9 cellular contexts compared by ENCODE assay signal in the genomic region with DNA sequence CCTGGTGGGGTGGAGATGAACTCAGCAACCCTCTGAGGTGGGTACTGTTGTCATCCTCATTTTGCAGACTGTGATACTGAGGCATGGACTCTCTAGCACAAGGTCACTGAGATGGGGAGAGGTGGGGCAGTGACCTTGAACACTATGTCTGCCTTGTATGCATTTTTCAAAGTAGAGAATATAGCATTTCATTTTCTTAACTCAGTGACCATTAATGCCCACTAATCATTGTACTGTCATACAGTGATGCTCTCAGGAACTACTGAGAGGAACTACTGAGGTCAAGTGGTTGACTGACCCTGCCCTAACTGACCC. TPM values are rescaled to one million over a fixed set of nuclear protein-coding genes. Genes with fewer than 3 reads are reported as not detected.
DNase-seq lines count a peak whose midpoint lies in the region; ATAC-seq and TF ChIP-seq lines count a peak whose summit lies in the region.
"Had no signal": no experiment of that assay in that cellular context is flagged by ENCODE, and none has a peak within 500 bp of the region (broad histone marks: within the 10 kb centered on the region; RNA-seq: fewer than 3 reads in every experiment).

No MANE protein-coding gene starts in this region.

- H3F3A ChIP-seq in Loucy (ENCODE audit: low read depth) (no peaks in the 10 kb centered on the region), MM.1S (ENCODE audit: insufficient read depth, low read length) (no peaks in the 10 kb centered on the region)

- H3K9ac ChIP-seq in Loucy (ENCODE audit: low read depth, low read length, poor library complexity, severe bottlenecking) = peak overlapping the region; percentile 89
- H3K9ac ChIP-seq in mammary epithelial cell (ENCODE audit: insufficient read depth, low read length) = peak overlapping the region; percentile 90
- H3K9ac ChIP-seq in MM.1S (ENCODE audit: low read length) = no peak overlapping the region

- dilution Hi-C loops in mammary epithelial cell (cut with HindIII; ENCODE audit: low sequenced_read_pairs) = no loop called here

- no peaks in the 10 kb centered on the region for H3K9me3 Mint-ChIP-seq in naive thymus-derived CD4-positive, alpha-beta T cell

- peak overlapping the region; percentile 89 to 98 (median 96) for H3K4me3 Mint-ChIP-seq in naive thymus-derived CD4-positive, alpha-beta T cell

- H3K79me2 ChIP-seq in Loucy (ENCODE audit: insufficient read depth, low read length) (peaks cover 37% of the 10 kb centered on the region), mammary epithelial cell (ENCODE audit: insufficient read depth, low read length) (peaks cover 79% of the 10 kb centered on the region), MM.1S (ENCODE audit: low read length) (peaks cover 16% of the 10 kb centered on the region)

- POLR2A ChIA-PET in BJ (lab: Charles Lee) = no interaction called here
- POLR2A ChIA-PET in naive thymus-derived CD4-positive, alpha-beta T cell (lab: Charles Lee) = no interaction called here

- TF ChIP-seq CTCF in BJ (IDR thresholded peaks at IDR 0.05; ENCODE audit: insufficient read depth, low read depth, low read length) (no peak), Loucy (conservative IDR thresholded peaks at IDR 0.05; ENCODE audit: low read length) (no peak), mammary epithelial cell (conservative IDR thresholded peaks at IDR 0.05 in 1 of 2, IDR thresholded peaks at IDR 0.05 in 1 of 2; ENCODE audit: extremely low read depth in 1 of 2, insufficient read depth in 1 of 2, low read depth in 1 of 2, low read length in 2 of 2) (no peak), MM.1S (IDR thresholded peaks at IDR 0.05; ENCODE audit: low read length) (no peak)

- no peaks in the 10 kb centered on the region for H3K27me3 Mint-ChIP-seq in naive thymus-derived CD4-positive, alpha-beta T cell

- ATAC-seq in naive thymus-derived CD4-positive, alpha-beta T cell = no peak
- ATAC-seq in HG03469 (IDR thresholded peaks at IDR 0.05; ENCODE audit: unreplicated experiment) (no peak), GM21381 (IDR thresholded peaks at IDR 0.05; ENCODE audit: unreplicated experiment) (no peak), GM21528 (IDR thresholded peaks at IDR 0.05; ENCODE audit: low FRiP score, unreplicated experiment) (no peak)

- H3K36me3 ChIP-seq in BJ (ENCODE audit: control insufficient read depth, insufficient read depth, low read length) (peaks cover 1% of the 10 kb centered on the region), Loucy (ENCODE audit: insufficient read depth, low read length) (no peaks in the 10 kb centered on the region), mammary epithelial cell (ENCODE audit: insufficient read depth, low read length) (peaks cover 5% of the 10 kb centered on the region), MM.1S (replicated peaks; ENCODE audit: insufficient read depth, low read length) (no peaks in the 10 kb centered on the region)
- peaks cover 0 to 11% (median 0%) of the 10 kb centered on the region in 3 experiments for H3K36me3 ChIP-seq in naive thymus-derived CD4-positive, alpha-beta T cell (ENCODE audit: control insufficient read depth in 2 of 3, insufficient read depth in 3 of 3, low read length in 3 of 3)

- CTCF ChIA-PET in BJ (lab: Yijun Ruan, JAX) (interaction anchor here (0.6 kb wide), 1 partner anchor 100 kb away, joined by 3 read pairs; no protein-coding TSS in a partner anchor), mammary epithelial cell (lab: Charles Lee; ENCODE audit: low non-redundant PET) (no interaction called here)
- CTCF ChIA-PET in naive thymus-derived CD4-positive, alpha-beta T cell (lab: Charles Lee) = no interaction called here

- H3K4me1 ChIP-seq in Loucy (ENCODE audit: insufficient read depth, low read length, poor library complexity, severe bottlenecking) (peaks cover 41% of the 10 kb centered on the region), mammary epithelial cell (ENCODE audit: insufficient read depth, low read length) (peaks cover 32% of the 10 kb centered on the region), MM.1S (ENCODE audit: low read length) (0 out of 2 replicates have a peak, but pooled peaks cover 4% of the 10 kb centered on the region)
- H3K4me1 ChIP-seq in naive thymus-derived CD4-positive, alpha-beta T cell (ENCODE audit: control insufficient read depth in 2 of 2, insufficient read depth in 2 of 2, low read length in 2 of 2) = peaks cover 18 to 20% of the 10 kb centered on the region in 2 donors

- H4K20me1 ChIP-seq in Loucy (ENCODE audit: insufficient read depth, low read length, poor library complexity, severe bottlenecking) (peaks cover 17% of the 10 kb centered on the region), mammary epithelial cell (ENCODE audit: insufficient read depth, low read length) (no peaks in the 10 kb centered on the region), MM.1S (ENCODE audit: insufficient read depth, low read length) (no peaks in the 10 kb centered on the region)

- H3K4me3 ChIP-seq in BJ (ENCODE audit: low read depth, low read length) (peak overlapping the region; percentile 91), Loucy (ENCODE audit: low read length, poor library complexity, severe bottlenecking) (peak overlapping the region; percentile 88), mammary epithelial cell (replicated peaks in 1 of 3; ENCODE audit: insufficient read depth in 1 of 3, low read depth in 2 of 3, low read length in 3 of 3) (peak overlapping the region in 2 of 3 experiments; percentile 93 to 96), MM.1S (ENCODE audit: low read length) (no peak overlapping the region)
- no peak overlapping the region for H3K4me3 ChIP-seq in naive thymus-derived CD4-positive, alpha-beta T cell (ENCODE audit: low read length)

- peaks cover 30 to 76% (median 70%) of the 10 kb centered on the region in 7 donors for H3K4me1 Mint-ChIP-seq in naive thymus-derived CD4-positive, alpha-beta T cell

- H3K4me2 ChIP-seq in Loucy (ENCODE audit: low read depth, low read length, poor library complexity, severe bottlenecking) (peak overlapping the region; percentile 92), mammary epithelial cell (ENCODE audit: insufficient read depth, low read depth, low read length) (peak overlapping the region; percentile 81), MM.1S (ENCODE audit: low read depth, low read length) (no peak overlapping the region)

- BruUV-seq in mammary epithelial cell (replicated peaks; lab: Mats Ljungman, UMichigan) = no TSS peak

- H3K27ac ChIP-seq in mammary epithelial cell (ENCODE audit: insufficient read depth, low read depth, low read length) (peak overlapping the region; percentile 77), MM.1S (ENCODE audit: low read length) (no peak overlapping the region)
- no peak overlapping the region for H3K27ac ChIP-seq in naive thymus-derived CD4-positive, alpha-beta T cell (ENCODE audit: low read depth, low read length)

- H3K9me2 ChIP-seq in Loucy (replicated peaks; ENCODE audit: low read depth, low read length) (no peaks in the 10 kb centered on the region), MM.1S (replicated peaks; ENCODE audit: insufficient read depth, low read length) (no peaks in the 10 kb centered on the region)

- H3K36me3 Mint-ChIP-seq in naive thymus-derived CD4-positive, alpha-beta T cell = peaks cover 0 to 11% (median 5%) of the 10 kb centered on the region in 5 donors

- in situ Hi-C loops in mammary epithelial cell (cut with MboI; ENCODE audit: low sequenced_read_pairs in 2 of 2) = no loop called here

- no peaks in the 10 kb centered on the region for H3K9me3 ChIP-seq in Loucy (ENCODE audit: insufficient read depth, low read depth, low read length)
- no peaks in the 10 kb centered on the region for H3K9me3 ChIP-seq in mammary epithelial cell (replicated peaks; ENCODE audit: insufficient read depth, low read length)
- H3K9me3 ChIP-seq in naive thymus-derived CD4-positive, alpha-beta T cell (ENCODE audit: control insufficient read depth in 2 of 3, low read length in 3 of 3) = no peaks in the 10 kb centered on the region
- no peaks in the 10 kb centered on the region for H3K9me3 ChIP-seq in MM.1S (replicated peaks; ENCODE audit: insufficient read depth, low read length)

- intact Hi-C loops in mammary epithelial cell (cut with micrococcal nuclease) = loop anchor here (2.0 to 10.0 kb wide), 2 partner anchors 17 to 613 kb away; a partner anchor contains a TSS
- intact Hi-C loops in naive thymus-derived CD4-positive, alpha-beta T cell (cut with micrococcal nuclease) = loop anchor here (5.0 to 10.0 kb wide), 9 partner anchors 95 to 1500 kb away; a partner anchor contains a TSS

- H3K27me3 ChIP-seq in BJ (ENCODE audit: control insufficient read depth, insufficient read depth, low read length) (no peaks in the 10 kb centered on the region), Loucy (ENCODE audit: insufficient read depth, low read length, poor library complexity, severe bottlenecking) (no peaks in the 10 kb centered on the region), mammary epithelial cell (ENCODE audit: insufficient read depth, low read length) (no peaks in the 10 kb centered on the region), MM.1S (replicated peaks; ENCODE audit: insufficient read depth, low read length) (no peaks in the 10 kb centered on the region)
- H3K27me3 ChIP-seq in naive thymus-derived CD4-positive, alpha-beta T cell (ENCODE audit: control insufficient read depth in 2 of 2, insufficient read depth in 2 of 2, low read length in 2 of 2) = no peaks in the 10 kb centered on the region

- DNase-seq in BJ (ENCODE audit: low read depth) (no peak), mammary epithelial cell (no peak), MM.1S (no peak)
- no peak for DNase-seq in naive thymus-derived CD4-positive, alpha-beta T cell
- DNase-seq: hippocampal formation had no signal

- H3K27ac Mint-ChIP-seq in naive thymus-derived CD4-positive, alpha-beta T cell = peak overlapping the region in 3 of 9 donors; percentile 64 to 85 (median 84)

- no peak overlapping the region for H2AFZ ChIP-seq in Loucy (ENCODE audit: low read length)
- H2AFZ ChIP-seq in mammary epithelial cell (ENCODE audit: low read depth, low read length) = no peak overlapping the region
- no peak overlapping the region for H2AFZ ChIP-seq in MM.1S (ENCODE audit: low read length)

RNA-seq across cellular contexts. Expression of a gene that starts 2.1 kb away (rescaled TPM):
- polyA plus RNA-seq in BJ (2011; rRNA removed) (28.0 and 40.1 TPM in 2 replicates), mammary epithelial cell (14.8 TPM)
- polyA minus RNA-seq in BJ (2011; rRNA and poly(A)+ RNA removed) = 16.3 and 16.4 TPM in 2 replicates
- 10 to 100 TPM; 23.4 to 30.2 TPM for total RNA-seq in mammary epithelial cell
- not detected for polyA minus RNA-seq in mammary epithelial cell
- total RNA-seq in naive thymus-derived CD4-positive, alpha-beta T cell = 10 to 100 TPM; 18.9 to 55.9 (median 24.2) TPM
- polyA plus RNA-seq in naive thymus-derived CD4-positive, alpha-beta T cell = 1 to 10 TPM; 2.9 to 6.1 TPM

RNA-seq across cellular contexts. Expression of a gene that starts 2.2 kb away (rescaled TPM):
- 93.4 and 174 TPM in 2 replicates for polyA plus RNA-seq in BJ (2011; rRNA removed)
- polyA minus RNA-seq in BJ (2011; rRNA and poly(A)+ RNA removed) = 34.3 and 42.0 TPM in 2 replicates
- total RNA-seq in mammary epithelial cell = 10 to 100 TPM; 36.6 to 99.9 TPM
- polyA plus RNA-seq in mammary epithelial cell = 78.8 TPM
- 78.0 TPM for polyA minus RNA-seq in mammary epithelial cell
- total RNA-seq in naive thymus-derived CD4-positive, alpha-beta T cell = 10 to 100 TPM; 12.2 to 33.7 (median 32.5) TPM
- 10 to 100 TPM; 39.1 to 54.1 TPM for polyA plus RNA-seq in naive thymus-derived CD4-positive, alpha-beta T cell

RNA-seq across cellular contexts. Expression of a gene that starts 16.9 kb away (rescaled TPM):
- polyA plus RNA-seq in BJ (2011; rRNA removed) = 1.3 and 1.6 TPM in 2 replicates
- 1.3 and 1.6 TPM in 2 replicates for polyA minus RNA-seq in BJ (2011; rRNA and poly(A)+ RNA removed)
- 1 to 10 TPM; 3.3 to 4.8 TPM for total RNA-seq in mammary epithelial cell
- 0.28 TPM for polyA plus RNA-seq in mammary epithelial cell
- not detected for polyA minus RNA-seq in mammary epithelial cell
- total RNA-seq in naive thymus-derived CD4-positive, alpha-beta T cell = 1 to 10 TPM; 1.3 to 2.7 (median 2.2) TPM
- polyA plus RNA-seq in naive thymus-derived CD4-positive, alpha-beta T cell = under 1 TPM; 0.11 to 0.25 TPM

Comparison
In these comparisons a context has a peak if more than half of its experiments do, and no peak if none do; other contexts are left out.
1. H3K4me3 ChIP-seq: peak in BJ (single experiment), Loucy (single experiment) and mammary epithelial cell (2 of 3); none in naive thymus-derived CD4-positive, alpha-beta T cell (single experiment) and MM.1S (single experiment).